16 cellular contexts compared by ENCODE assay signal in the genomic region with DNA sequence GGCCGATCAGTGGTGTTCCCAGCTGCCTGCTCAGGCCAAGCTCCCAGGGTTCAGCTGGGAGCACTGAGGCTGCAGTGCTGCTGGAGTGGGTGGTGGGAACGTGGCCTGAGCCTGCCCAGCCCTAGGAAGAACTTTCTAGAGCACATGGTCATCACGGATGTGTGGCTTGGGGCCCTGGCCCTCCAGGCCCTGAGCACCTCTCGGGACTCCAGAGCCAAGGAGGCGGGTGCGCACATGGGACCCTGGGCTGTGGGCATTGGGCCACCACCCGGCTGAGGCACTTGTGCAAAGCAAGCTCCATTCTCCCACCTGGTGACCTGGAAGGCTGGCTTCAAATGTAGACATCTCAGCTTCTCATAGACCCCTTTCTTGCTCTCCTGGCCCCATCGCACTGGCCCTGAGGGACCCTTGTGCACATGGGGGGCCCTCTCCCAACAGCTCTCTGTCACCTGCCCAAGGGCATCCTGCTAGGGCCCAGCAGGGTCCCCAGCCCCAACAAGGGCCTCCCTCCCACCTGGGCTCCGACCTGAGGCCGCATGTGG. TPM values are rescaled to one million over a fixed set of nuclear protein-coding genes. Genes with fewer than 3 reads are reported as not detected.
DNase-seq lines count a peak whose midpoint lies in the region; ATAC-seq and TF ChIP-seq lines count a peak whose summit lies in the region.
"Had no signal": no experiment of that assay in that cellular context is flagged by ENCODE, and none has a peak within 500 bp of the region (broad histone marks: within the 10 kb centered on the region; RNA-seq: fewer than 3 reads in every experiment).

No MANE protein-coding gene starts in this region.

- no TSS peak for BruUV-seq in PC-9 (replicated peaks; lab: Mats Ljungman, UMichigan)

- H3K9me2 ChIP-seq in PC-9 (ENCODE audit: insufficient read depth) (no peaks in the 10 kb centered on the region), MM.1S (replicated peaks; ENCODE audit: insufficient read depth, low read length) (no peaks in the 10 kb centered on the region)

- DNase-seq in natural killer cell (no peak), PC-9 (no peak), vagina (ENCODE audit: extremely low spot score in 2 of 2) (no peak), NCI-H1105 (lab: John Stamatoyannopoulos, UW) (no peak), MM.1S (no peak), AG08395 (ENCODE audit: low spot score) (no peak)
- DNase-seq in natural killer cell treated with Interleukin-12 subunit alpha and Interleukin-12 subunit beta and Interleukin-15 and Interleukin-18, amount 100 ng/mL, for 72 hours (ENCODE audit: low spot score) = no peak
- DNase-seq: activated T-cell treated with anti-CD3 and anti-CD28 coated beads, Interleukin-2, amount 50 U/mL, for 1 hour; NCI-H146; SW 1271 had no signal

- no peaks in the 10 kb centered on the region for H3K27me3 Mint-ChIP-seq in natural killer cell (ENCODE audit: low read depth in 2 of 2)
- H3K27me3 Mint-ChIP-seq in natural killer cell treated with Interleukin-12 subunit alpha and Interleukin-12 subunit beta and Interleukin-15 and Interleukin-18, amount 100 ng/mL, for 72 hours = no peaks in the 10 kb centered on the region
- H3K27me3 Mint-ChIP-seq: activated naive CD8-positive, alpha-beta T cell had no signal

- TF ChIP-seq CTCF in natural killer cell (IDR thresholded peaks at IDR 0.05) = no peak
- 0 out of 2 replicates have a peak, but pooled peaks have one; percentile 11 for TF ChIP-seq CTCF in PC-9 (conservative IDR thresholded peaks at IDR 0.05)
- no peak for TF ChIP-seq CTCF in vagina (IDR thresholded peaks at IDR 0.05)
- no peak for TF ChIP-seq CTCF in MM.1S (IDR thresholded peaks at IDR 0.05; ENCODE audit: low read length)

- no peaks in the 10 kb centered on the region for H3K9me3 Mint-ChIP-seq in natural killer cell
- H3K9me3 Mint-ChIP-seq in natural killer cell treated with Interleukin-12 subunit alpha and Interleukin-12 subunit beta and Interleukin-15 and Interleukin-18, amount 100 ng/mL, for 72 hours = no peaks in the 10 kb centered on the region

- H3K27ac ChIP-seq in PC-9 = no peak overlapping the region
- H3K27ac ChIP-seq in layer of hippocampus (ENCODE audit: low read depth, low read length) = peak overlapping the region; percentile 75
- peak overlapping the region; percentile 54 for H3K27ac ChIP-seq in vagina
- H3K27ac ChIP-seq in MM.1S (ENCODE audit: low read length) = no peak overlapping the region
- H3K27ac ChIP-seq: epithelial cell of prostate had no signal

- peaks cover 16% of the 10 kb centered on the region; the same call in 1 of the 2 replicates for H3K4me1 ChIP-seq in PC-9 (replicated peaks; ENCODE audit: insufficient read depth)
- peaks cover 21% of the 10 kb centered on the region for H3K4me1 ChIP-seq in vagina
- H3K4me1 ChIP-seq in MM.1S (ENCODE audit: low read length) = no peaks in the 10 kb centered on the region

- H3K27ac Mint-ChIP-seq in natural killer cell = peak overlapping the region in 1 of 2 donors; percentile 33
- H3K27ac Mint-ChIP-seq in natural killer cell treated with Interleukin-12 subunit alpha and Interleukin-12 subunit beta and Interleukin-15 and Interleukin-18, amount 100 ng/mL, for 72 hours = no peak overlapping the region
- H3K27ac Mint-ChIP-seq: activated naive CD8-positive, alpha-beta T cell had no signal

- no peaks in the 10 kb centered on the region for H3K9me3 ChIP-seq in PC-9 (ENCODE audit: insufficient read depth, low read depth)
- no peaks in the 10 kb centered on the region for H3K9me3 ChIP-seq in vagina
- no peaks in the 10 kb centered on the region for H3K9me3 ChIP-seq in MM.1S (replicated peaks; ENCODE audit: insufficient read depth, low read length)
- H3K9me3 ChIP-seq: body of pancreas, Caco-2, uterus had no signal

- intact Hi-C loops in natural killer cell (cut with micrococcal nuclease) = no loop called here
- intact Hi-C loops in PC-9 (cut with micrococcal nuclease; ENCODE audit: unreplicated experiment) = no loop called here
- intact Hi-C loops in vagina (cut with DNase I) = no loop called here

- H3F3A ChIP-seq in PC-9 (ENCODE audit: insufficient read depth, low read depth) (no peaks in the 10 kb centered on the region), MM.1S (ENCODE audit: insufficient read depth, low read length) (no peaks in the 10 kb centered on the region)

- no peaks in the 10 kb centered on the region for H3K36me3 ChIP-seq in PC-9 (ENCODE audit: low read depth)
- H3K36me3 ChIP-seq in vagina = no peaks in the 10 kb centered on the region
- H3K36me3 ChIP-seq in MM.1S (replicated peaks; ENCODE audit: insufficient read depth, low read length) = no peaks in the 10 kb centered on the region
- H3K36me3 ChIP-seq: uterus had no signal

- no peak for ATAC-seq in natural killer cell
- ATAC-seq in natural killer cell treated with Interleukin-12 subunit alpha and Interleukin-12 subunit beta and Interleukin-15 and Interleukin-18, amount 100 ng/mL, for 72 hours = no peak

- no peaks in the 10 kb centered on the region for H3K36me3 Mint-ChIP-seq in natural killer cell
- no peaks in the 10 kb centered on the region for H3K36me3 Mint-ChIP-seq in natural killer cell treated with Interleukin-12 subunit alpha and Interleukin-12 subunit beta and Interleukin-15 and Interleukin-18, amount 100 ng/mL, for 72 hours
- H3K36me3 Mint-ChIP-seq: activated naive CD8-positive, alpha-beta T cell had no signal

- peaks cover 5 to 16% of the 10 kb centered on the region in 2 donors for H3K4me1 Mint-ChIP-seq in natural killer cell
- peaks cover 0 to 7% of the 10 kb centered on the region in 2 donors for H3K4me1 Mint-ChIP-seq in natural killer cell treated with Interleukin-12 subunit alpha and Interleukin-12 subunit beta and Interleukin-15 and Interleukin-18, amount 100 ng/mL, for 72 hours (ENCODE audit: low read depth in 2 of 2)

- no peak overlapping the region for H3K4me2 ChIP-seq in PC-9
- H3K4me2 ChIP-seq in MM.1S (ENCODE audit: low read depth, low read length) = no peak overlapping the region

- no peak for TF ChIP-seq POLR2A in vagina (IDR thresholded peaks at IDR 0.05)

- CTCF ChIA-PET in PC-9 (lab: Charles Lee) = interaction anchor here (1.6 kb wide), 1 partner anchor 18 kb away, joined by 10 read pairs; a partner anchor contains a TSS

- H2AFZ ChIP-seq in PC-9 = no peak overlapping the region
- no peak overlapping the region for H2AFZ ChIP-seq in MM.1S (ENCODE audit: low read length)

- POLR2A ChIA-PET in PC-9 (lab: Charles Lee; ENCODE audit: unreplicated experiment) = no interaction called here

- H3K27me3 ChIP-seq in PC-9 (ENCODE audit: insufficient read depth, low read depth) (no peaks in the 10 kb centered on the region), layer of hippocampus (ENCODE audit: control insufficient read depth, insufficient read depth, low read length) (peaks cover 5% of the 10 kb centered on the region), vagina (no peaks in the 10 kb centered on the region), MM.1S (replicated peaks; ENCODE audit: insufficient read depth, low read length) (peaks cover 83% of the 10 kb centered on the region)
- H3K27me3 ChIP-seq: body of pancreas had no signal

- no peak overlapping the region for H3K9ac ChIP-seq in MM.1S (ENCODE audit: low read length)

- H4K20me1 ChIP-seq in PC-9 (ENCODE audit: insufficient read depth) (no peaks in the 10 kb centered on the region), MM.1S (ENCODE audit: insufficient read depth, low read length) (no peaks in the 10 kb centered on the region)

- H3K79me2 ChIP-seq in PC-9 (ENCODE audit: low read depth) (no peaks in the 10 kb centered on the region), MM.1S (ENCODE audit: low read length) (no peaks in the 10 kb centered on the region)

- H3K4me3 ChIP-seq in PC-9 = no peak overlapping the region
- no peak overlapping the region for H3K4me3 ChIP-seq in vagina
- no peak overlapping the region for H3K4me3 ChIP-seq in MM.1S (ENCODE audit: low read length)
- H3K4me3 ChIP-seq: body of pancreas, uterus had no signal

- peak overlapping the region; percentile 4 for H3K4me3 Mint-ChIP-seq in natural killer cell
- no peak overlapping the region for H3K4me3 Mint-ChIP-seq in natural killer cell treated with Interleukin-12 subunit alpha and Interleukin-12 subunit beta and Interleukin-15 and Interleukin-18, amount 100 ng/mL, for 72 hours
- H3K4me3 Mint-ChIP-seq: activated naive CD8-positive, alpha-beta T cell had no signal

RNA-seq across cellular contexts. Expression of a gene that starts 17.4 kb away (rescaled TPM):
- total RNA-seq in natural killer cell = 1 to 10 TPM in 2 of 3 donors, under 1 TPM in 1; 0.88 to 2.3 (median 1.2) TPM
- 1 to 10 TPM in 1 of 2 donors, under 1 TPM in 1; 0.88 to 2.6 TPM for total RNA-seq in natural killer cell treated with Interleukin-12 subunit alpha and Interleukin-12 subunit beta and Interleukin-15 and Interleukin-18, amount 100 ng/mL, for 72 hours
- total RNA-seq in PC-9 (2021) = 20.6 and 25.8 TPM in 2 replicates
- total RNA-seq in vagina = 29.5 TPM

RNA-seq across cellular contexts. Expression of a gene that starts 42.0 kb away (rescaled TPM):
- total RNA-seq in natural killer cell (10 to 100 TPM; 16.3 to 24.6 (median 19.2) TPM), PC-9 (2021) (48.9 and 59.9 TPM in 2 replicates), vagina (13.0 TPM)
- 10 to 100 TPM; 31.1 to 38.4 TPM for total RNA-seq in natural killer cell treated with Interleukin-12 subunit alpha and Interleukin-12 subunit beta and Interleukin-15 and Interleukin-18, amount 100 ng/mL, for 72 hours

Comparison
In these comparisons a context has a peak if more than half of its experiments do, and no peak if none do; other contexts are left out.
1. H3K27ac ChIP-seq: peak in layer of hippocampus (single experiment) and vagina (single experiment); none in PC-9 (single experiment) and MM.1S (single experiment).